In genomic region chrX:30835373-30835772, GRCh38 we compare ENCODE assay signal across 1 cellular context.
TF ChIP-seq lines count a peak whose summit lies in the region.

No MANE protein-coding gene starts in this region.

TF ChIP-seq in HepG2, 621 proteins besides CTCF, POLR2A, EP300 and RAD21 (continued from another document and continues in another):
- no peak for TF ChIP-seq ZHX2 (IDR thresholded peaks at IDR 0.05; ENCODE audit: low read depth)
- TF ChIP-seq ZHX2 (CRISPR knock-in tag; IDR thresholded peaks at IDR 0.05; ENCODE audit: borderline replicate concordance), result no peak
- TF ChIP-seq BHLHE40 (IDR thresholded peaks at IDR 0.05; ENCODE audit: low read length), result no peak
- TF ChIP-seq GLI4 (CRISPR knock-in tag; IDR thresholded peaks at IDR 0.05; ENCODE audit: borderline replicate concordance), result no peak
- TF ChIP-seq ZNF574 (CRISPR knock-in tag; IDR thresholded peaks at IDR 0.05), result peak; percentile 53; the same call in 1 of the 2 replicates
- TF ChIP-seq THAP7 (CRISPR knock-in tag; IDR thresholded peaks at IDR 0.05), result no peak
- TF ChIP-seq ZNF570 (CRISPR knock-in tag; IDR thresholded peaks at IDR 0.05; ENCODE audit: borderline replicate concordance), result no peak
- no peak for TF ChIP-seq ZSCAN31 (CRISPR knock-in tag; IDR thresholded peaks at IDR 0.05; ENCODE audit: low read depth)
- no peak for TF ChIP-seq ZZZ3 (CRISPR knock-in tag; IDR thresholded peaks at IDR 0.05; ENCODE audit: borderline replicate concordance)
- peak; percentile 93 for TF ChIP-seq PAXIP1 (CRISPR knock-in tag; conservative IDR thresholded peaks at IDR 0.05)
- no peak for TF ChIP-seq ZSCAN21 (CRISPR knock-in tag; IDR thresholded peaks at IDR 0.05; ENCODE audit: borderline replicate concordance)
- TF ChIP-seq ZNF768 (CRISPR knock-in tag; IDR thresholded peaks at IDR 0.05), result no peak
- no peak for TF ChIP-seq STAT5B (CRISPR knock-in tag; IDR thresholded peaks at IDR 0.05)
- TF ChIP-seq ATF7-NPFF (CRISPR knock-in tag; IDR thresholded peaks at IDR 0.05; ENCODE audit: low read depth), result no peak
- TF ChIP-seq TOE1 (CRISPR knock-in tag; IDR thresholded peaks at IDR 0.05), result no peak
- TF ChIP-seq RAD51 (IDR thresholded peaks at IDR 0.05; ENCODE audit: borderline replicate concordance), result no peak
- TF ChIP-seq U2AF2 (IDR thresholded peaks at IDR 0.05; ENCODE audit: low read depth, low read length), result no peak
- TF ChIP-seq STAT6 (CRISPR knock-in tag; IDR thresholded peaks at IDR 0.05; ENCODE audit: borderline replicate concordance), result no peak; the same call in 1 of the 2 replicates
- no peak for TF ChIP-seq ZNF382 (CRISPR knock-in tag; IDR thresholded peaks at IDR 0.05; ENCODE audit: borderline replicate concordance)
- no peak for TF ChIP-seq ZNF432 (CRISPR knock-in tag; IDR thresholded peaks at IDR 0.05; ENCODE audit: borderline replicate concordance)
- TF ChIP-seq SKI (IDR thresholded peaks at IDR 0.05; ENCODE audit: partially characterized antibody), result no peak
- no peak for TF ChIP-seq KDM5A (IDR thresholded peaks at IDR 0.05; ENCODE audit: borderline replicate concordance, low read length)
- TF ChIP-seq SNAI1 (CRISPR knock-in tag; IDR thresholded peaks at IDR 0.05; ENCODE audit: borderline replicate concordance), result no peak
- no peak for TF ChIP-seq RBM39 (IDR thresholded peaks at IDR 0.05; ENCODE audit: low read depth, low read length, poor library complexity, severe bottlenecking)
- no peak for TF ChIP-seq ZBTB10 (CRISPR knock-in tag; IDR thresholded peaks at IDR 0.05; ENCODE audit: borderline replicate concordance)
- 0 out of 2 replicates have a peak, but pooled peaks have one; percentile 40 for TF ChIP-seq HOMEZ (CRISPR knock-in tag; IDR thresholded peaks at IDR 0.05; ENCODE audit: low read depth)
- TF ChIP-seq MBNL3 (CRISPR knock-in tag; conservative IDR thresholded peaks at IDR 0.05), result no peak
- no peak for TF ChIP-seq SMAD9 (CRISPR knock-in tag; IDR thresholded peaks at IDR 0.05)
- TF ChIP-seq ZBTB46 (CRISPR knock-in tag; IDR thresholded peaks at IDR 0.05; ENCODE audit: borderline replicate concordance), result no peak
- no peak for TF ChIP-seq PHF5A (CRISPR knock-in tag; IDR thresholded peaks at IDR 0.05; ENCODE audit: low read depth, unreplicated experiment)
- TF ChIP-seq PCBP2 (optimal IDR thresholded peaks at IDR 0.05; ENCODE audit: low read depth, low read length, poor library complexity, severe bottlenecking), result no peak
- no peak; the same call in 1 of the 2 replicates for TF ChIP-seq ZNF747 (CRISPR knock-in tag; IDR thresholded peaks at IDR 0.05; ENCODE audit: borderline replicate concordance)
- TF ChIP-seq ZNF362 (CRISPR knock-in tag; IDR thresholded peaks at IDR 0.05; ENCODE audit: borderline replicate concordance), result peak; percentile 61; the same call in 1 of the 2 replicates
- no peak for TF ChIP-seq SMARCC2 (IDR thresholded peaks at IDR 0.05)
